In genomic region chr3:129594907-129595390, GRCh38 we compare ENCODE assay signal across 18 cellular contexts. TPM values are rescaled to one million over a fixed set of nuclear protein-coding genes. Genes with fewer than 3 reads are reported as not detected.
A peak's percentile ranks its signal among the peaks of the same experiment; 100 is the strongest.
DNase-seq lines count a peak whose midpoint lies in the region; ATAC-seq and TF ChIP-seq lines count a peak whose summit lies in the region.
"Had no signal": no experiment of that assay in that cellular context is flagged by ENCODE, and none has a peak within 500 bp of the region (broad histone marks: within the 10 kb centered on the region; RNA-seq: fewer than 3 reads in every experiment).

No MANE protein-coding gene starts in this region.

- H4K20me1 ChIP-seq in GM23338 (replicated peaks; ENCODE audit: insufficient read depth) = no peaks in the 10 kb centered on the region

- H3K36me3 ChIP-seq in GM23338 (ENCODE audit: insufficient read depth) = no peaks in the 10 kb centered on the region
- H3K36me3 ChIP-seq in lower lobe of right lung = no peaks in the 10 kb centered on the region
- no peaks in the 10 kb centered on the region for H3K36me3 ChIP-seq in stomach smooth muscle (ENCODE audit: control insufficient read depth in 2 of 2, insufficient read depth in 2 of 2, low read length in 2 of 2)

- H3K9me3 ChIP-seq in lower lobe of right lung = no peaks in the 10 kb centered on the region
- no peaks in the 10 kb centered on the region for H3K9me3 ChIP-seq in stomach smooth muscle (ENCODE audit: control insufficient read depth in 2 of 2, low read length in 2 of 2)

- H3K4me1 ChIP-seq in GM23338 (ENCODE audit: insufficient read depth) = peaks cover 69% of the 10 kb centered on the region
- peaks cover 99% of the 10 kb centered on the region for H3K4me1 ChIP-seq in lower lobe of right lung
- H3K4me1 ChIP-seq in stomach smooth muscle (ENCODE audit: control insufficient read depth, insufficient read depth, low read length) = peaks cover 76% of the 10 kb centered on the region

- H3K27me3 Mint-ChIP-seq in GM23338 (ENCODE audit: insufficient read depth, low read depth, poor library complexity) = peaks cover 26% of the 10 kb centered on the region
- no peaks in the 10 kb centered on the region for H3K27me3 Mint-ChIP-seq in central memory CD8-positive, alpha-beta T cell

- DNase-seq in GM23338 (ENCODE audit: low spot score) (no peak), lower lobe of right lung (no peak), mesenteric fat pad (ENCODE audit: low spot score) (no peak), activated gamma-delta T cell (lab: John Stamatoyannopoulos, UW) (no peak)
- no peak for DNase-seq in central memory CD8-positive, alpha-beta T cell (ENCODE audit: low spot score in 2 of 2)
- no peak for DNase-seq in activated naive CD4-positive, alpha-beta T cell treated with Interleukin-2 at 50 U/mL for 16 hours
- DNase-seq: activated CD4-positive, alpha-beta T cell treated with anti-CD3 and anti-CD28 coated beads for 4 hours; activated T-cell treated with anti-CD3 and anti-CD28 coated beads, Interleukin-2, amount 50 U/mL, for 72 hours; EL; NCI-H1048; OCI-M1; stimulated activated CD4-positive, alpha-beta T cell treated with anti-CD3 and anti-CD28 coated beads, Interleukin-12 subunit alpha, Interleukin-12 subunit beta, amount 100 ng/mL, for 4 hours had no signal

- H3K4me3 Mint-ChIP-seq in GM23338 = no peak overlapping the region
- H3K4me3 Mint-ChIP-seq in central memory CD8-positive, alpha-beta T cell = peak overlapping the region; percentile 49
- H3K4me3 Mint-ChIP-seq: T-helper 1 cell treated with Interleukin-12 subunit alpha and Interleukin-12 subunit beta and Interleukin-4 antibody, amounts not matched to agents 30 μg/mL and 1 μg/mL, for 36 hours had no signal

- H3K27me3 ChIP-seq in GM23338 (ENCODE audit: insufficient read depth) = no peaks in the 10 kb centered on the region
- H3K27me3 ChIP-seq in lower lobe of right lung (ENCODE audit: low read depth) = no peaks in the 10 kb centered on the region
- H3K27me3 ChIP-seq in stomach smooth muscle (ENCODE audit: control insufficient read depth in 1 of 2, insufficient read depth in 2 of 2, low read length in 2 of 2) = no peaks in the 10 kb centered on the region

- H3K4me2 ChIP-seq in GM23338 = no peak overlapping the region

- no peak overlapping the region for H3K27ac Mint-ChIP-seq in GM23338
- no peak overlapping the region for H3K27ac Mint-ChIP-seq in central memory CD8-positive, alpha-beta T cell (ENCODE audit: low read depth)
- H3K27ac Mint-ChIP-seq: activated T-cell treated with anti-CD3 and anti-CD28 coated beads, Interleukin-2, amount 50 U/mL, for 72 hours; T-helper 1 cell treated with Interleukin-12 subunit alpha and Interleukin-12 subunit beta and Interleukin-4 antibody, amounts not matched to agents 30 μg/mL and 1 μg/mL, for 36 hours had no signal

- H3K9me3 Mint-ChIP-seq in GM23338 = no peaks in the 10 kb centered on the region
- H3K9me3 Mint-ChIP-seq in central memory CD8-positive, alpha-beta T cell = no peaks in the 10 kb centered on the region
- H3K9me3 Mint-ChIP-seq: activated T-cell treated with anti-CD3 and anti-CD28 coated beads, Interleukin-2, amount 50 U/mL, for 72 hours; T-helper 1 cell treated with Interleukin-12 subunit alpha and Interleukin-12 subunit beta and Interleukin-4 antibody, amounts not matched to agents 30 μg/mL and 1 μg/mL, for 36 hours had no signal

- H3K4me3 ChIP-seq in GM23338 (no peak overlapping the region), lower lobe of right lung (no peak overlapping the region), stomach smooth muscle (ENCODE audit: low read length in 2 of 2) (no peak overlapping the region)

- no peak overlapping the region for H3K9ac ChIP-seq in stomach smooth muscle (ENCODE audit: low read length in 2 of 2)

- no peak overlapping the region for H2AFZ ChIP-seq in GM23338

- H3K79me2 ChIP-seq in GM23338 (replicated peaks; ENCODE audit: insufficient read depth) = 0 out of 2 replicates have a peak, but pooled peaks cover 8% of the 10 kb centered on the region

- peaks cover 79% of the 10 kb centered on the region for H3K4me1 Mint-ChIP-seq in GM23338
- peaks cover 55% of the 10 kb centered on the region for H3K4me1 Mint-ChIP-seq in central memory CD8-positive, alpha-beta T cell

- H3K9me2 ChIP-seq in GM23338 (ENCODE audit: insufficient read depth) = no peaks in the 10 kb centered on the region

- ATAC-seq in GM23338 = no peak
- ATAC-seq in central memory CD8-positive, alpha-beta T cell (replicated peaks; ENCODE audit: extremely low read depth, poor library complexity, severe bottlenecking) = no peak
- no peak for ATAC-seq in lower lobe of right lung
- ATAC-seq in HG02678 (IDR thresholded peaks at IDR 0.05; ENCODE audit: unreplicated experiment) = no peak

- no peak for TF ChIP-seq CTCF in GM23338 (conservative IDR thresholded peaks at IDR 0.05; ENCODE audit: low read depth in 2 of 2)
- TF ChIP-seq CTCF in lower lobe of right lung (IDR thresholded peaks at IDR 0.05) = no peak

- H3F3A ChIP-seq in GM23338 (replicated peaks; ENCODE audit: low read depth) = peaks cover 24% of the 10 kb centered on the region

- intact Hi-C loops in lower lobe of right lung (cut with DNase I) = no loop called here

- H3K36me3 Mint-ChIP-seq in GM23338 (ENCODE audit: low read depth) = no peaks in the 10 kb centered on the region; the same call in 2 of the 3 replicates
- H3K36me3 Mint-ChIP-seq in central memory CD8-positive, alpha-beta T cell (ENCODE audit: insufficient read depth) = peaks cover 8% of the 10 kb centered on the region

- H3K27ac ChIP-seq in GM23338 (ENCODE audit: low read depth) (peak overlapping the region; percentile 73; the same call in 1 of the 2 replicates), lower lobe of right lung (peak overlapping the region; percentile 89), stomach smooth muscle (ENCODE audit: low read length) (peak overlapping the region; percentile 53)

TF ChIP-seq in GM23338, 12 proteins besides CTCF, POLR2A, EP300 and RAD21 (continues in another document):
- TF ChIP-seq EZH2phosphoT487 (IDR thresholded peaks at IDR 0.05; ENCODE audit: unreplicated experiment) = no peak
- no peak for TF ChIP-seq ZNF114 (CRISPR knock-in tag; IDR thresholded peaks at IDR 0.05)
- TF ChIP-seq CREB1 (CRISPR knock-in tag; IDR thresholded peaks at IDR 0.05; ENCODE audit: low read depth) = no peak
- TF ChIP-seq JUNB (IDR thresholded peaks at IDR 0.05; ENCODE audit: unreplicated experiment) = no peak
- TF ChIP-seq, protein P1, sequence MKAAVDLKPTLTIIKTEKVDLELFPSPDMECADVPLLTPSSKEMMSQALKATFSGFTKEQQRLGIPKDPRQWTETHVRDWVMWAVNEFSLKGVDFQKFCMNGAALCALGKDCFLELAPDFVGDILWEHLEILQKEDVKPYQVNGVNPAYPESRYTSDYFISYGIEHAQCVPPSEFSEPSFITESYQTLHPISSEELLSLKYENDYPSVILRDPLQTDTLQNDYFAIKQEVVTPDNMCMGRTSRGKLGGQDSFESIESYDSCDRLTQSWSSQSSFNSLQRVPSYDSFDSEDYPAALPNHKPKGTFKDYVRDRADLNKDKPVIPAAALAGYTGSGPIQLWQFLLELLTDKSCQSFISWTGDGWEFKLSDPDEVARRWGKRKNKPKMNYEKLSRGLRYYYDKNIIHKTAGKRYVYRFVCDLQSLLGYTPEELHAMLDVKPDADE (IDR thresholded peaks at IDR 0.05) = no peak

RNA-seq across cellular contexts. Expression of gene PLXND1, which starts 11.5 kb away (rescaled TPM):
- 30.7 and 60.4 TPM in 2 replicates for total RNA-seq in GM23338 (2014; rRNA removed; shearing (Covaris generic))
- 13.3 and 14.7 TPM in 2 replicates for polyA plus RNA-seq in GM23338 (2016; fragmentation: Nextera tagmentation; extraction: Ambion mirVana)
- 233 TPM for total RNA-seq in lower lobe of right lung
- total RNA-seq in mesenteric fat pad = 265 TPM

RNA-seq across cellular contexts. Expression of gene H1-8, which starts 52.0 kb away (rescaled TPM):
- total RNA-seq in GM23338 (2014; rRNA removed; shearing (Covaris generic)) = not detected in 2 replicates
- polyA plus RNA-seq in GM23338 (2016; fragmentation: Nextera tagmentation; extraction: Ambion mirVana) = not detected in 2 replicates
- total RNA-seq in lower lobe of right lung (not detected), mesenteric fat pad (not detected)
- total RNA-seq: activated T-cell treated with anti-CD3 and anti-CD28 coated beads, Interleukin-2, amount 50 U/mL, for 72 hours; epithelial cell of proximal tubule; H4; HT1080 had no signal
